19 cellular contexts compared by ENCODE assay signal in genomic region chr15:35320911-35321310, GRCh38.
A peak's percentile ranks its signal among the peaks of the same experiment; 100 is the strongest.
DNase-seq lines count a peak whose midpoint lies in the region; ATAC-seq and TF ChIP-seq lines count a peak whose summit lies in the region.
"Had no signal": no experiment of that assay in that cellular context is flagged by ENCODE, and none has a peak within 500 bp of the region (broad histone marks: within the 10 kb centered on the region; RNA-seq: fewer than 3 reads in every experiment).

No MANE protein-coding gene starts in this region.

- no peak overlapping the region for H2BK5ac ChIP-seq in neuronal stem cell (ENCODE audit: low read length)

- intact Hi-C loops in cardiac septum (cut with DNase I) = no loop called here

- TF ChIP-seq EP300 in gastroesophageal sphincter (IDR thresholded peaks at IDR 0.05) = no peak

- H3K27me3 ChIP-seq in adipocyte (replicated peaks; ENCODE audit: control insufficient read depth, insufficient read depth, low read length) = no peaks in the 10 kb centered on the region
- H3K27me3 ChIP-seq in neuronal stem cell (ENCODE audit: control insufficient read depth in 3 of 3, insufficient read depth in 3 of 3, low read depth in 1 of 3, low read length in 3 of 3) = no peaks in the 10 kb centered on the region
- no peaks in the 10 kb centered on the region for H3K27me3 ChIP-seq in gastroesophageal sphincter
- H3K27me3 ChIP-seq: BE2C, BLaER1 had no signal

- H3K9ac ChIP-seq in adipocyte (ENCODE audit: low read length) (no peak overlapping the region), neuronal stem cell (ENCODE audit: low read depth, low read length, poor library complexity) (no peak overlapping the region)
- H3K9ac ChIP-seq: BLaER1 had no signal

- H2AK5ac ChIP-seq in neuronal stem cell (ENCODE audit: low read depth, low read length) = no peak overlapping the region

- H3K9me3 Mint-ChIP-seq in stimulated activated naive CD8-positive, alpha-beta T cell treated with anti-CD3 and anti-CD28 coated beads, Interleukin-15, amount 100 ng/mL, for 72 hours = peaks cover 0 to 8% of the 10 kb centered on the region in 2 donors
- H3K9me3 Mint-ChIP-seq: CD4-positive, alpha-beta T cell; CD8-positive, alpha-beta T cell had no signal

- no peak overlapping the region for H3K14ac ChIP-seq in neuronal stem cell (ENCODE audit: low read length)

- H2BK15ac ChIP-seq in neuronal stem cell (ENCODE audit: low read length) = no peak overlapping the region

- H4K8ac ChIP-seq in neuronal stem cell (ENCODE audit: low read depth, low read length) = no peak overlapping the region

- TF ChIP-seq POLR2A in gastroesophageal sphincter (IDR thresholded peaks at IDR 0.05) = no peak

- H4K91ac ChIP-seq in neuronal stem cell (ENCODE audit: low read depth, low read length, poor library complexity) = no peak overlapping the region

- H3K23ac ChIP-seq in neuronal stem cell (ENCODE audit: low read depth, low read length, poor library complexity) = no peak overlapping the region

- DNase-seq in NCI-H69 (lab: John Stamatoyannopoulos, UW) = peak; percentile 17
- DNase-seq in adipocyte (ENCODE audit: low read depth) = no peak
- DNase-seq in neuronal stem cell (ENCODE audit: low spot score) = no peak
- DNase-seq in cardiac septum (ENCODE audit: low spot score) = no peak
- no peak for DNase-seq in KBM-7
- no peak for DNase-seq in stimulated activated naive CD8-positive, alpha-beta T cell treated with anti-CD3 and anti-CD28 coated beads, Interleukin-15, amount 100 ng/mL, for 72 hours
- DNase-seq: 8988T; ACHN; BE2C; Caco-2; Calu3; CD4-positive, alpha-beta T cell; CD8-positive, alpha-beta T cell; DMS79 treated with DMSO at 0.1 percent for 48 hours; GDM1 had no signal

- no peaks in the 10 kb centered on the region for H3K27me3 Mint-ChIP-seq in stimulated activated naive CD8-positive, alpha-beta T cell treated with anti-CD3 and anti-CD28 coated beads, Interleukin-15, amount 100 ng/mL, for 72 hours
- H3K27me3 Mint-ChIP-seq: CD4-positive, alpha-beta T cell had no signal

- H3K27ac Mint-ChIP-seq in stimulated activated naive CD8-positive, alpha-beta T cell treated with anti-CD3 and anti-CD28 coated beads, Interleukin-15, amount 100 ng/mL, for 72 hours = no peak overlapping the region
- H3K27ac Mint-ChIP-seq: CD4-positive, alpha-beta T cell; CD8-positive, alpha-beta T cell had no signal

- H2BK12ac ChIP-seq in neuronal stem cell (ENCODE audit: low read length) = no peak overlapping the region

- no peak overlapping the region for H3K4ac ChIP-seq in neuronal stem cell (ENCODE audit: low read length)

- no peak for ATAC-seq in gastroesophageal sphincter
- no peak for ATAC-seq in stimulated activated naive CD8-positive, alpha-beta T cell treated with anti-CD3 and anti-CD28 coated beads, Interleukin-15, amount 100 ng/mL, for 72 hours
- ATAC-seq: CD8-positive, alpha-beta T cell; GM12878 had no signal

- H3K36me3 ChIP-seq in adipocyte (ENCODE audit: control insufficient read depth, insufficient read depth, low read length, severe bottlenecking) (no peaks in the 10 kb centered on the region), neuronal stem cell (replicated peaks in 1 of 2; ENCODE audit: control insufficient read depth in 2 of 2, insufficient read depth in 2 of 2, low read length in 2 of 2) (no peaks in the 10 kb centered on the region), gastroesophageal sphincter (no peaks in the 10 kb centered on the region)
- H3K36me3 ChIP-seq: BE2C, BLaER1 had no signal

- in situ Hi-C loops in KBM-7 (cut with MboI; ENCODE audit: low pct_unique_long_range_greater_than_20kb, low sequenced_read_pairs) = no loop called here

- no peak overlapping the region for H3K4me3 Mint-ChIP-seq in stimulated activated naive CD8-positive, alpha-beta T cell treated with anti-CD3 and anti-CD28 coated beads, Interleukin-15, amount 100 ng/mL, for 72 hours
- H3K4me3 Mint-ChIP-seq: CD4-positive, alpha-beta T cell; CD8-positive, alpha-beta T cell had no signal

- H3K4me3 ChIP-seq in adipocyte (ENCODE audit: low read length) (peak overlapping the region; percentile 44), neuronal stem cell (ENCODE audit: low read length in 2 of 2) (no peak overlapping the region), gastroesophageal sphincter (no peak overlapping the region)
- H3K4me3 ChIP-seq: BLaER1, GM12878 had no signal

- no peak overlapping the region for H3K27ac ChIP-seq in neuronal stem cell (replicated peaks; ENCODE audit: low read length)
- no peak overlapping the region for H3K27ac ChIP-seq in gastroesophageal sphincter
- H3K27ac ChIP-seq: BLaER1, C4-2B had no signal

- no peak overlapping the region for H3K4me2 ChIP-seq in neuronal stem cell (ENCODE audit: insufficient read depth, low read length, poor library complexity, severe bottlenecking)
- H3K4me2 ChIP-seq: BLaER1 had no signal

- H2AFZ ChIP-seq in neuronal stem cell (ENCODE audit: low read length) = peak overlapping the region; percentile 53

- no peaks in the 10 kb centered on the region for H3K79me1 ChIP-seq in neuronal stem cell (ENCODE audit: low read depth, low read length)

- no peak overlapping the region for H3K18ac ChIP-seq in neuronal stem cell (ENCODE audit: low read length)

- no peak overlapping the region for H2BK120ac ChIP-seq in neuronal stem cell (ENCODE audit: low read depth, low read length)

- H3K4me1 Mint-ChIP-seq in stimulated activated naive CD8-positive, alpha-beta T cell treated with anti-CD3 and anti-CD28 coated beads, Interleukin-15, amount 100 ng/mL, for 72 hours = no peaks in the 10 kb centered on the region

- H3K4me1 ChIP-seq in adipocyte (ENCODE audit: control insufficient read depth, insufficient read depth, low read length) (peaks cover 10% of the 10 kb centered on the region), neuronal stem cell (ENCODE audit: control insufficient read depth in 2 of 2, insufficient read depth in 1 of 2, low read depth in 1 of 2, low read length in 2 of 2) (no peaks in the 10 kb centered on the region), gastroesophageal sphincter (no peaks in the 10 kb centered on the region)
- H3K4me1 ChIP-seq: BE2C, BLaER1, Caco-2 had no signal

- no peak for TF ChIP-seq CTCF in gastroesophageal sphincter (IDR thresholded peaks at IDR 0.05)

- H3K9me3 ChIP-seq in adipocyte (ENCODE audit: control insufficient read depth, low read length) (no peaks in the 10 kb centered on the region), neuronal stem cell (replicated peaks in 1 of 2; ENCODE audit: control insufficient read depth in 2 of 2, insufficient read depth in 1 of 2, low read depth in 1 of 2, low read length in 2 of 2) (no peaks in the 10 kb centered on the region), gastroesophageal sphincter (no peaks in the 10 kb centered on the region)
- H3K9me3 ChIP-seq: BE2C, BLaER1 had no signal
